8 cellular contexts compared by ENCODE assay signal in the genomic region with DNA sequence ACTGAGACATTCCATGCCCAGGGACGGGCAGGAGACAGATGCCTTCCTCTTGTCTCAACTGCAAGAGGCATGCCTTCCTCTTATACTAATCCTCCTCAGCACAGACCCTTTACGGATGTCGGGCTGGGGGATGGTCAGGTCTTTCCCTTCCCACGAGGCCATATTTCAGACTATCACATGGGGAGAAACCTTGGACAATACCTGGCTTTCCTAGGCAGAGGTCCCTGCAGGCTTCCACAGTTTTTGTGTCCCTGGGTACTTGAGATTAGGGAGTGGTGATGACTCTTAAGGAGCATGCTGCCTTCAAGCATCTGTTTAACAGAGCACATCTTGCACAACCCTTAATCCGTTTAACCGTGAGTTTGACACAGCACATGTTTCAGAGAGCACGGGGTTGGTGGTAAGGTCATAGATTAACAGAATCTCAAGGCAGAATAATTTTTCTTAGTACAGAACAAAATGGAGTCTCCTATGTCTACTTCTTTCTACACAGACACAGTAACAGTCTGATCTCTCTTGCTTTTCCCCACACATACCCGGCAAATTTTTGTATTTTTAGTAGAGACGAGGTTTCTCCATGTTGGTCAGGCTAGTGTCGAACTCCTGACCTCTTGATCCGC. TPM values are rescaled to one million over a fixed set of nuclear protein-coding genes. Genes with fewer than 3 reads are reported as not detected.
DNase-seq lines count a peak whose midpoint lies in the region; ATAC-seq, FAIRE-seq and TF ChIP-seq lines count a peak whose summit lies in the region.
"Not testable (repeated sequence)": the region's sequence is repeated elsewhere in the genome, so short reads cannot be mapped to it uniquely, and the experiment has no call there.

No MANE protein-coding gene starts in this region.

- not testable (repeated sequence) for H4K20me1 ChIP-seq in HepG2 (ENCODE audit: insufficient read depth, low read length)

- H3K36me3 Mint-ChIP-seq in CD4-positive, alpha-beta memory T cell: peaks cover 0 to 29% of the 10 kb centered on the region in 2 donors
- peaks cover 41% of the 10 kb centered on the region for H3K36me3 Mint-ChIP-seq in activated T-helper 17 cell treated with anti-CD3 and anti-CD28 coated beads, Interleukin-2, amount 50 U/mL, for 72 hours (ENCODE audit: low read depth)
- peaks cover 38% of the 10 kb centered on the region for H3K36me3 Mint-ChIP-seq in effector memory CD8-positive, alpha-beta T cell (ENCODE audit: insufficient read depth)

- not testable (repeated sequence) for TF ChIP-seq EP300 in HepG2 (IDR thresholded peaks at IDR 0.05; ENCODE audit: low read depth in 2 of 2, low read length in 2 of 2); HepG2 (CRISPR knock-in tag; IDR thresholded peaks at IDR 0.05; ENCODE audit: borderline replicate concordance)

- POLR2A ChIA-PET in CD4-positive, alpha-beta memory T cell (lab: Charles Lee; ENCODE audit: partially characterized antibody); HepG2 (lab: Yijun Ruan, JAX): not testable (repeated sequence)

- H3K9ac ChIP-seq in HepG2 (ENCODE audit: insufficient read depth, low read depth, low read length): not testable (repeated sequence)

- H3K27me3 Mint-ChIP-seq in CD4-positive, alpha-beta memory T cell; activated T-helper 17 cell treated with anti-CD3 and anti-CD28 coated beads, Interleukin-2, amount 50 U/mL, for 72 hours; effector memory CD8-positive, alpha-beta T cell: not testable (repeated sequence)

- TF ChIP-seq RAD21 in HepG2 (CRISPR knock-in tag; IDR thresholded peaks at IDR 0.05): not testable (repeated sequence)

- H3K4me1 ChIP-seq in CD4-positive, alpha-beta memory T cell (ENCODE audit: insufficient read depth, low read length): peaks cover 54% of the 10 kb centered on the region
- H3K4me1 ChIP-seq in HepG2 (ENCODE audit: insufficient read depth, low read length): peaks cover 57% of the 10 kb centered on the region

- H3K79me2 ChIP-seq in HepG2 (ENCODE audit: insufficient read depth, low read length): peaks cover 54% of the 10 kb centered on the region

- in situ Hi-C loops in HepG2 (cut with HindIII; ENCODE audit: extremely low pct_ligation_motif_present, low pct_unique_long_range_greater_than_20kb): not testable (repeated sequence)

- CTCF ChIA-PET in CD4-positive, alpha-beta memory T cell (lab: Charles Lee; ENCODE audit: partially characterized antibody); HepG2 (lab: Yijun Ruan, JAX; ENCODE audit: low intra/inter-chr PET ratio, low total read pairs): not testable (repeated sequence)

- not testable (repeated sequence) for H3K4me3 ChIP-seq in CD4-positive, alpha-beta memory T cell (ENCODE audit: low read length in 2 of 2); retinal pigment epithelial cell (ENCODE audit: low read length)
- H3K4me3 ChIP-seq in HepG2 (replicated peaks in 1 of 3; ENCODE audit: insufficient read depth in 1 of 3, low read depth in 2 of 3, low read length in 3 of 3): peak overlapping the region in 1 of 3 experiments; percentile 6; a peak in 1 of 6 replicates

- ATAC-seq in activated T-helper 17 cell treated with anti-CD3 and anti-CD28 coated beads, Interleukin-2, amount 50 U/mL, for 72 hours (replicated peaks); effector memory CD8-positive, alpha-beta T cell (replicated peaks); HepG2: not testable (repeated sequence)

- H3K4me3 Mint-ChIP-seq in CD4-positive, alpha-beta memory T cell: peak overlapping the region in 6 of 8 donors; percentile 18 to 95 (median 28)
- H3K4me3 Mint-ChIP-seq in activated T-helper 17 cell treated with anti-CD3 and anti-CD28 coated beads, Interleukin-2, amount 50 U/mL, for 72 hours: peak overlapping the region; percentile 90
- peak overlapping the region; percentile 87 to 98 for H3K4me3 Mint-ChIP-seq in effector memory CD8-positive, alpha-beta T cell

- not testable (repeated sequence) for DNase-seq in CD4-positive, alpha-beta memory T cell; effector memory CD8-positive, alpha-beta T cell; HepG2 (ENCODE audit: low spot score)
- peak; percentile 57 for DNase-seq in HCEC 1CT
- DNase-seq in NCI-H82 treated with DMSO at 0.1 percent for 48 hours (lab: John Stamatoyannopoulos, UW; ENCODE audit: unreplicated experiment): peak; percentile 85
- DNase-seq in SKM-1 treated with dmso at 0.1 percent for 144 hours (lab: John Stamatoyannopoulos, UW; ENCODE audit: unreplicated experiment): peak; percentile 7
- DNase-seq in retinal pigment epithelial cell (ENCODE audit: low read depth): peak; percentile 69

- intact Hi-C loops in CD4-positive, alpha-beta memory T cell (cut with micrococcal nuclease): loop anchor here (5.0 kb wide), 1 partner anchor 40 kb away; no protein-coding TSS in a partner anchor
- intact Hi-C loops in HepG2 (cut with micrococcal nuclease; ENCODE audit: unreplicated experiment): not testable (repeated sequence)

- H3K4me1 Mint-ChIP-seq in CD4-positive, alpha-beta memory T cell: peaks cover 32 to 67% (median 47%) of the 10 kb centered on the region in 4 donors
- peaks cover 25% of the 10 kb centered on the region for H3K4me1 Mint-ChIP-seq in activated T-helper 17 cell treated with anti-CD3 and anti-CD28 coated beads, Interleukin-2, amount 50 U/mL, for 72 hours
- peaks cover 23 to 45% of the 10 kb centered on the region in 2 donors for H3K4me1 Mint-ChIP-seq in effector memory CD8-positive, alpha-beta T cell (ENCODE audit: low read depth in 2 of 2)

- not testable (repeated sequence) for BruUV-seq in HepG2 (replicated peaks; lab: Mats Ljungman, UMichigan)

- not testable (repeated sequence) for FAIRE-seq in HepG2 (lab: Jason Lieb, UNC)

- TF ChIP-seq POLR2A in HepG2 (IDR thresholded peaks at IDR 0.05; ENCODE audit: insufficient read depth in 1 of 2, low read depth in 2 of 2, low read length in 2 of 2): not testable (repeated sequence)

- H3K27me3 ChIP-seq in CD4-positive, alpha-beta memory T cell (ENCODE audit: insufficient read depth, low read length); HepG2 (ENCODE audit: control insufficient read depth in 1 of 2, insufficient read depth in 2 of 2, low read length in 2 of 2): not testable (repeated sequence)

- not testable (repeated sequence) for TF ChIP-seq CTCF in HepG2 (CRISPR knock-in tag; IDR thresholded peaks at IDR 0.05); retinal pigment epithelial cell (conservative IDR thresholded peaks at IDR 0.05; ENCODE audit: low read depth, low read length)

- not testable (repeated sequence) for H3K36me3 ChIP-seq in CD4-positive, alpha-beta memory T cell (ENCODE audit: insufficient read depth, low read length); HepG2 (replicated peaks in 1 of 2; ENCODE audit: control insufficient read depth in 1 of 2, insufficient read depth in 2 of 2, low read length in 2 of 2)

- WGBS in HepG2 (ENCODE audit: low lambda C conversion rate): 54% methylated on average over 8 of the region's 11 CpGs

- not testable (repeated sequence) for H2AFZ ChIP-seq in HepG2 (ENCODE audit: low read length)

- H3K27ac ChIP-seq in CD4-positive, alpha-beta memory T cell (ENCODE audit: low read depth, low read length); HepG2 (ENCODE audit: extremely low read length, insufficient read depth, low read length): not testable (repeated sequence)

- not testable (repeated sequence) for H3K9me3 ChIP-seq in CD4-positive, alpha-beta memory T cell (ENCODE audit: control insufficient read depth in 1 of 2, low read length in 2 of 2); HepG2 (ENCODE audit: low read length)

- H3K4me2 ChIP-seq in HepG2 (ENCODE audit: low read depth, low read length): peak overlapping the region; percentile 33; the same call in 1 of the 2 replicates

- peak overlapping the region in 2 of 7 donors; percentile 19 to 48 for H3K27ac Mint-ChIP-seq in CD4-positive, alpha-beta memory T cell
- H3K27ac Mint-ChIP-seq in activated T-helper 17 cell treated with anti-CD3 and anti-CD28 coated beads, Interleukin-2, amount 50 U/mL, for 72 hours; effector memory CD8-positive, alpha-beta T cell: not testable (repeated sequence)

- H3K9me3 Mint-ChIP-seq in CD4-positive, alpha-beta memory T cell; activated T-helper 17 cell treated with anti-CD3 and anti-CD28 coated beads, Interleukin-2, amount 50 U/mL, for 72 hours; effector memory CD8-positive, alpha-beta T cell: not testable (repeated sequence)

RNA-seq across cellular contexts. Expression of a gene that starts 2.2 kb away (rescaled TPM):
- 100 to 1,000 TPM; 109 to 111 TPM for total RNA-seq in CD4-positive, alpha-beta memory T cell
- 100 to 1,000 TPM; 112 to 125 TPM for polyA plus RNA-seq in CD4-positive, alpha-beta memory T cell
- total RNA-seq in activated T-helper 17 cell treated with anti-CD3 and anti-CD28 coated beads, Interleukin-2, amount 50 U/mL, for 72 hours: 100 to 1,000 TPM; 100 to 151 TPM
- total RNA-seq in HepG2 (2016; rRNA removed; fragmentation: Illumina TruSeq; extraction: Trizol): 98.9 and 177 TPM in 2 replicates
- 15.4 and 20.0 TPM in 2 replicates for total RNA-seq in HepG2 (2016; cell fraction: cytosol; rRNA removed; fragmentation: Illumina TruSeq; extraction: Trizol; ENCODE audit: low read depth)
- 99.7 and 175 TPM in 2 replicates for total RNA-seq in HepG2 (2016; cell fraction: insoluble cytoplasmic fraction; rRNA removed; fragmentation: Illumina TruSeq; extraction: Trizol)
- 41.7 and 45.4 TPM in 2 replicates for total RNA-seq in HepG2 (2016; cell fraction: membrane; rRNA removed; fragmentation: Illumina TruSeq; extraction: Trizol)
- total RNA-seq in HepG2 (2016; cell fraction: nucleus; rRNA removed; fragmentation: Illumina TruSeq; extraction: Trizol): 83.0 and 86.5 TPM in 2 replicates
- 78.8 and 95.2 TPM in 2 replicates for polyA plus RNA-seq in HepG2 (2011; rRNA removed)
- 51.1 and 75.1 TPM in 2 replicates for polyA plus RNA-seq in HepG2 (2011; cell fraction: cytosol; rRNA removed)
- polyA plus RNA-seq in HepG2 (2011; cell fraction: nucleus; rRNA removed): 20.4 and 20.8 TPM in 2 replicates
- polyA plus RNA-seq in HepG2 (2012): 60.1 and 77.8 TPM in 2 replicates
- 5.9 and 6.6 TPM in 2 replicates for polyA plus RNA-seq in HepG2 (2016; cell fraction: cytosol; fragmentation: Illumina TruSeq; extraction: Trizol; ENCODE audit: low read depth)
- polyA plus RNA-seq in HepG2 (2016; cell fraction: insoluble cytoplasmic fraction; fragmentation: Illumina TruSeq; extraction: Trizol; ENCODE audit: low read depth): 137 and 142 TPM in 2 replicates
- polyA plus RNA-seq in HepG2 (2016; cell fraction: membrane; fragmentation: Illumina TruSeq; extraction: Trizol; ENCODE audit: low read depth): 15.0 and 16.7 TPM in 2 replicates
- polyA plus RNA-seq in HepG2 (2016; cell fraction: nucleus; fragmentation: Illumina TruSeq; extraction: Trizol; ENCODE audit: insufficient read depth, low read depth): 48.0 and 52.6 TPM in 2 replicates
- 114 and 126 TPM in 2 replicates for polyA minus RNA-seq in HepG2 (2011; rRNA and poly(A)+ RNA removed; ENCODE audit: low replicate concordance)
- 36.9 and 45.1 TPM in 2 replicates for polyA minus RNA-seq in HepG2 (2011; cell fraction: cytosol; rRNA and poly(A)+ RNA removed)
- 152 and 235 TPM in 2 replicates for polyA minus RNA-seq in HepG2 (2011; cell fraction: nucleus; rRNA and poly(A)+ RNA removed)

Comparison
In these comparisons a context has a peak if more than half of its experiments do, and no peak if none do; other contexts are left out.
1. H3K4me3 Mint-ChIP-seq: peak in every context shown above with its lines; median percentile 92 in effector memory CD8-positive, alpha-beta T cell; 90 in activated T-helper 17 cell treated with anti-CD3 and anti-CD28 coated beads, Interleukin-2, amount 50 U/mL, for 72 hours; 28 in CD4-positive, alpha-beta memory T cell.